In the genomic region with DNA sequence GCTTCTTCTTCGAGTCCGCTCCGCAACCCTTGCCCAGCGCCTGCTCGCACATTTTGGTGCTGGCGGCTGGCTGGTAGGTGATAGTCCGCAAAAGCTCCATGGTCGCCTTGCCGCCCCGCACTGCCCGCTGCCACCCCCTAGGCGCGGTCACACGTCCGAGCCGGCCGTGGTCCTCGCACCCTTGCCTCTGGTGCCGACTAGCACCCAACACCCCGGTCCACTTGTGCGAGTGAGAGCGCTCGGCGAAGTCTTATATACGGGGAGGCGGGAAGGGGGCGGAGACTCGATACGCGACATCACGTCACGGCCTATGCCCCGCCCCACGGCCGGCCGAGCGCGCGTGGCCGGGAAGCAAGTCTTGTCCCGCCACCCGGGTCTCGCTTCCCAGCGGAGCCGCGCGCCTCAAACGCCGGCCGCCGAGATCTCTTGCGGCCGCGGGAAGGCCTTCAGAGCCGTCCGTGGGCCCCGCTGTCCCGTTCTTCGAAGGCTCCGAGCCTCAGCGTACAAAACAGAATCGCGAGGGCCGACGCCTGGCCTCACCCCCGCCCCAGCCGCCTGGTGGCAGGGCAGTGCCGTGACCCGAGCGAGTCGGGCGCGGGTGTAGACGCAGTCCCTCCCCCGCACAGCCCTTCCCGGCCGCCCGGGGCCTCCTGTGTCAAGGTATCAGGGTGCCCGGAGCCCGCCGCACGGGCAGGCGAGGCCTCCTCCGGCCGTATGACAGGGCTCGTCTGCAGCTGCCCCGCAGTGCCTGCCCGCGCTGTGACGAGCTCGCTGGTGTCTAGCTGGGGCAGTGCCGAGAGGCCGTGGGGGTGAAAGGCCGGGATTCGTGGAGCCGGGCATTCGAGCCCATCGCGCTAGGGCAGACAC, we compare ENCODE assay signal across 8 cellular contexts. TPM values are rescaled to one million over a fixed set of nuclear protein-coding genes. Genes with fewer than 3 reads are reported as not detected.
DNase-seq lines count a peak whose midpoint lies in the region; FAIRE-seq and TF ChIP-seq lines count a peak whose summit lies in the region.

A gene (minus strand): TSS at position 227 of the 867 bp plus-strand sequence. CDS start 127 bp downstream, at position 100.

- 0 to 2% (median 0%) methylated on average over 81 to 99 of the region's 99 CpGs for WGBS in small intestine, 3 donors

- no peaks in the 10 kb centered on the region for H3K9me3 ChIP-seq in breast epithelium
- H3K9me3 ChIP-seq in small intestine (ENCODE audit: control insufficient read depth, low read depth), result no peaks in the 10 kb centered on the region

- H3K4me1 ChIP-seq in breast epithelium (peaks cover 1 to 4% of the 10 kb centered on the region in 2 donors), small intestine (ENCODE audit: control insufficient read depth in 2 of 2, insufficient read depth in 1 of 2, low read depth in 1 of 2, low read length in 1 of 2) (no peaks in the 10 kb centered on the region)

- H3K27ac ChIP-seq in VCaP (peak within 1 kb of the TSS; percentile 84), breast epithelium (peak within 1 kb of the TSS; percentile 98 to 99), small intestine (ENCODE audit: low read depth in 1 of 2, low read length in 1 of 2) (peak within 1 kb of the TSS; percentile 99 to 100)

- TF ChIP-seq CTCF in GM12874 (IDR thresholded peaks at IDR 0.05; ENCODE audit: insufficient read depth, low read depth, low read length) (peak; percentile 57), HFF-Myc (IDR thresholded peaks at IDR 0.05; ENCODE audit: low read depth, low read length, missing control alignments) (no peak), NB4 (IDR thresholded peaks at IDR 0.05; ENCODE audit: low read depth, low read length) (no peak), VCaP (conservative IDR thresholded peaks at IDR 0.05) (no peak; the same call in 1 of the 2 replicates), breast epithelium (IDR thresholded peaks at IDR 0.05) (peak; percentile 39 to 77 (median 72))

- FAIRE-seq in small intestine (lab: Jason Lieb, UNC), result no peak

- no peak for TF ChIP-seq POLR2A in NB4 (IDR thresholded peaks at IDR 0.05; ENCODE audit: extremely low read depth, insufficient read length)
- peak; percentile 99 for TF ChIP-seq POLR2A in breast epithelium (IDR thresholded peaks at IDR 0.05)

- peaks cover 2% of the 10 kb centered on the region for H3K36me3 ChIP-seq in breast epithelium
- peaks cover 4 to 5% of the 10 kb centered on the region in 2 donors for H3K36me3 ChIP-seq in small intestine (ENCODE audit: control insufficient read depth in 2 of 2, insufficient read depth in 2 of 2, low read length in 2 of 2)

- H3K4me3 ChIP-seq in HFF-Myc (replicated peaks; ENCODE audit: low read depth, low read length) (peak within 1 kb of the TSS; percentile 72), NB4 (ENCODE audit: low read depth, low read length) (peak within 1 kb of the TSS; percentile 35), breast epithelium (peak within 1 kb of the TSS; percentile 83 to 93 (median 90)), small intestine (ENCODE audit: low read depth in 1 of 2, low read length in 2 of 2) (peak within 1 kb of the TSS; percentile 68 to 93)

- intact Hi-C loops in breast epithelium (cut with DNase I; ENCODE audit: low total_unique reads), result loop anchor here (5.0 kb wide), 2 partner anchors 573 to 678 kb away; no protein-coding TSS in a partner anchor

- DNase-seq in HFF-Myc (ENCODE audit: extremely low read depth, low read depth) (peak; percentile 77), NB4 (ENCODE audit: low read depth) (peak; percentile 73), breast epithelium (ENCODE audit: low spot score in 2 of 2) (peak; percentile 95 to 97), iPS-NIHi11 (ENCODE audit: low spot score) (peak; percentile 77), small intestine (peak; percentile 90), NAMALWA (ENCODE audit: low spot score) (no peak)

- no peaks in the 10 kb centered on the region for H3K27me3 ChIP-seq in breast epithelium
- H3K27me3 ChIP-seq in small intestine (ENCODE audit: control insufficient read depth in 2 of 2, insufficient read depth in 2 of 2, low read length in 2 of 2), result no peaks in the 10 kb centered on the region

RNA-seq across cellular contexts. Expression of the gene that starts here (rescaled TPM):
- total RNA-seq in breast epithelium, result 100 to 1,000 TPM in 2 of 3 donors, 10 to 100 TPM in 1; 29.0 to 384 (median 177) TPM
- 10 to 100 TPM in 1 of 3 donors, 1 to 10 TPM in 2; 5.8 to 10.3 (median 9.1) TPM for polyA plus RNA-seq in small intestine

Comparison
In these comparisons a context has a peak if more than half of its experiments do, and no peak if none do; other contexts are left out.
1. CTCF ChIP-seq: peak in GM12874 (single experiment) and breast epithelium (3 of 3); none in HFF-Myc (single experiment), NB4 (single experiment) and VCaP (single experiment).
2. H3K4me3 ChIP-seq: peak in every context shown above with its lines; median percentile 90 in breast epithelium; 80 in small intestine; 72 in HFF-Myc; 35 in NB4.
3. Peak in every context shown above with its lines, with median percentiles within 50 percentile points of each other: H3K27ac ChIP-seq.